In genomic region chr9:36086442-36086841, GRCh38 we compare ENCODE assay signal across 24 cellular contexts.
"Had no signal": no experiment of that assay in that cellular context is flagged by ENCODE, and none has a peak within 500 bp of the region (broad histone marks: within the 10 kb centered on the region; RNA-seq: fewer than 3 reads in every experiment).

No MANE protein-coding gene starts in this region.

- H3K27me3 Mint-ChIP-seq: naive B cell; stimulated activated memory B cell treated with anti-CD40 and anti-IgM and Interleukin-4, amounts not matched to agents 10 μg/mL and 1 μg/mL and 100 μg/mL, for 72 hours; type B pancreatic cell had no signal

- H3K4me3 ChIP-seq: left ventricle myocardium inferior, lung, pancreas, prostate gland, sigmoid colon, spleen, suprapubic skin, tibial nerve, uterus had no signal

- DNase-seq: hypothalamus; islet precursor cell; left ventricle myocardium inferior; mesendoderm; naive B cell; pancreas; posterior cingulate gyrus; retina; right cardiac atrium; sigmoid colon; small intestine; spleen; stimulated activated CD4-positive, alpha-beta T cell treated with anti-CD3 and anti-CD28 coated beads, Interleukin-4, amount 100 ng/mL, for 24 hours; stimulated activated naive CD4-positive, alpha-beta T cell treated with Interleukin-2 at 50 U/mL for 16 hours; uterus had no signal

- H3K4me1 Mint-ChIP-seq: neural crest cell had no signal

- H3K4me1 ChIP-seq: prostate gland, suprapubic skin, uterus had no signal

- H3K27ac ChIP-seq: left ventricle myocardium inferior, pancreas, prostate gland, sigmoid colon, spleen, suprapubic skin, tibial nerve, uterus had no signal

- H3K9me3 Mint-ChIP-seq: nephron; neural crest cell; stimulated activated memory B cell treated with anti-CD40 and anti-IgM and Interleukin-4, amounts not matched to agents 10 μg/mL and 1 μg/mL and 100 μg/mL, for 72 hours; type B pancreatic cell had no signal

- ATAC-seq: pancreas; right cardiac atrium; stimulated activated memory B cell treated with anti-CD40 and anti-IgM and Interleukin-4, amounts not matched to agents 10 μg/mL and 1 μg/mL and 100 μg/mL, for 72 hours had no signal

- H3K27ac Mint-ChIP-seq: mesothelial cell of epicardium; naive B cell; nephron; stimulated activated memory B cell treated with anti-CD40 and anti-IgM and Interleukin-4, amounts not matched to agents 10 μg/mL and 1 μg/mL and 100 μg/mL, for 72 hours; type B pancreatic cell had no signal

- FAIRE-seq: pancreas, small intestine had no signal

- H3K36me3 ChIP-seq: pancreas, prostate gland, uterus had no signal

- H3K4me3 Mint-ChIP-seq: mesothelial cell of epicardium; naive B cell; nephron; neural crest cell; stimulated activated memory B cell treated with anti-CD40 and anti-IgM and Interleukin-4, amounts not matched to agents 10 μg/mL and 1 μg/mL and 100 μg/mL, for 72 hours; type B pancreatic cell had no signal

- H3K9me3 ChIP-seq: pancreas, prostate gland, sigmoid colon, suprapubic skin, tibial nerve, uterus had no signal

- H3K27me3 ChIP-seq: pancreas, sigmoid colon, spleen, suprapubic skin, tibial nerve, uterus had no signal
